17 cellular contexts compared by ENCODE assay signal in genomic region chr10:639751-640672, GRCh38.
"Had no signal": no experiment of that assay in that cellular context is flagged by ENCODE, and none has a peak within 500 bp of the region (broad histone marks: within the 10 kb centered on the region; RNA-seq: fewer than 3 reads in every experiment).

No MANE protein-coding gene starts in this region.

- DNase-seq: activated CD4-positive, alpha-beta T cell treated with anti-CD3 and anti-CD28 coated beads, Interleukin-2, amount 10 ng/mL, durations not matched to agents 24 days and 14 days; activated CD8-positive, alpha-beta memory T cell treated with anti-CD3 and anti-CD28 coated beads, Interleukin-2, amount 50 U/mL, for 4 hours; activated CD8-positive, alpha-beta T cell treated with anti-CD3 and anti-CD28 coated beads, Interleukin-2, amount 10 ng/mL, durations not matched to agents 7 days and 5 days; activated naive CD8-positive, alpha-beta T cell treated with anti-CD3 and anti-CD28 coated beads for 36 hours; activated T-cell treated with anti-CD3 and anti-CD28 coated beads, Interleukin-2, amount 50 U/mL, for 48 hours; effector CD8-positive, alpha-beta T cell; esophagus squamous epithelium; naive thymus-derived CD4-positive, alpha-beta T cell; small intestine; stomach; T-helper 17 cell; uterus had no signal

- ATAC-seq: activated CD8-positive, alpha-beta T cell treated with anti-CD3 and anti-CD28 coated beads, Interleukin-2, amount 10 ng/mL, durations not matched to agents 7 days and 5 days; naive thymus-derived CD4-positive, alpha-beta T cell; right cardiac atrium; T-helper 17 cell had no signal

- H3K27ac ChIP-seq: coronary artery, esophagus squamous epithelium, tibial artery, uterus had no signal

- H3K36me3 Mint-ChIP-seq: activated naive CD8-positive, alpha-beta T cell treated with anti-CD3 and anti-CD28 coated beads for 36 hours had no signal

- H3K36me3 ChIP-seq: esophagus squamous epithelium, uterus had no signal

- H3K27me3 ChIP-seq: esophagus squamous epithelium, stomach, tibial artery, uterus had no signal

- H3K4me1 Mint-ChIP-seq: activated CD4-positive, alpha-beta T cell treated with anti-CD3 and anti-CD28 coated beads, Interleukin-2, amount 10 ng/mL, durations not matched to agents 24 days and 14 days; activated naive CD8-positive, alpha-beta T cell treated with anti-CD3 and anti-CD28 coated beads for 36 hours; central memory CD8-positive, alpha-beta T cell; naive thymus-derived CD4-positive, alpha-beta T cell had no signal

- H3K27ac Mint-ChIP-seq: activated CD4-positive, alpha-beta T cell treated with anti-CD3 and anti-CD28 coated beads, Interleukin-2, amount 10 ng/mL, durations not matched to agents 24 days and 14 days; activated CD8-positive, alpha-beta T cell treated with anti-CD3 and anti-CD28 coated beads, Interleukin-2, amount 10 ng/mL, durations not matched to agents 7 days and 5 days; activated naive CD8-positive, alpha-beta T cell treated with anti-CD3 and anti-CD28 coated beads for 36 hours; naive thymus-derived CD4-positive, alpha-beta T cell; T-helper 17 cell had no signal

- H3K4me3 ChIP-seq: coronary artery, esophagus squamous epithelium, stomach, tibial artery, uterus had no signal

- H3K4me1 ChIP-seq: uterus had no signal

- H3K9me3 ChIP-seq: uterus had no signal

- H3K4me3 Mint-ChIP-seq: activated CD4-positive, alpha-beta T cell treated with anti-CD3 and anti-CD28 coated beads, Interleukin-2, amount 10 ng/mL, durations not matched to agents 24 days and 14 days; activated CD8-positive, alpha-beta T cell treated with anti-CD3 and anti-CD28 coated beads, Interleukin-2, amount 10 ng/mL, durations not matched to agents 7 days and 5 days; activated naive CD8-positive, alpha-beta T cell treated with anti-CD3 and anti-CD28 coated beads for 36 hours; brain; central memory CD8-positive, alpha-beta T cell; naive thymus-derived CD4-positive, alpha-beta T cell; T-helper 17 cell had no signal

- H3K9me3 Mint-ChIP-seq: activated CD4-positive, alpha-beta T cell treated with anti-CD3 and anti-CD28 coated beads, Interleukin-2, amount 10 ng/mL, durations not matched to agents 24 days and 14 days; central memory CD8-positive, alpha-beta T cell had no signal
